Comparison of ENCODE assay signal across 1 cellular context in the genomic region with DNA sequence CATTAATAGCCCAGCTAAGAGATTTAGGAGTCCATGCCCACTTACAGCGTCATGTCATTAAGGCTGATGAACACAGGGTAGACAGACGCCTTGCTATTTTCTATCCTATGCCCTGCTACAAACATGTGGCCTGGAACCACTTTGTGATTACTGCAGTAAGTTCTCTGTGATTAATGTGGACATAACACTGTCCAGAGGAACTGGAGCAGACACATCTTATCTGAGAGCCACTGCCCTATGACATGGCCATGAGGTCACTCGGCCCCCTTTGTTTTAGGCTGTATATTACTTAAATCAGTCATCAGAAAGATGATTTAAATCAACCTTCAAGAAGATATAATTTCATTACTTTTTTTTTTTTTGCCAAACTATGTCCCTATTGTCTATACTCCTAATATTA.
A peak's percentile ranks its signal among the peaks of the same experiment; 100 is the strongest.
TF ChIP-seq lines count a peak whose summit lies in the region.

No MANE protein-coding gene starts in this region.

TF ChIP-seq in SK-N-SH, 30 proteins besides CTCF, POLR2A, EP300 and RAD21 (continued from another document):
- TF ChIP-seq RXRA (IDR thresholded peaks at IDR 0.05; ENCODE audit: borderline replicate concordance, low read depth): no peak
- TF ChIP-seq GABPA (IDR thresholded peaks at IDR 0.05; ENCODE audit: low read depth): no peak
- TF ChIP-seq ELF1 (IDR thresholded peaks at IDR 0.05): no peak
- TF ChIP-seq TCF12 (IDR thresholded peaks at IDR 0.05): peak; percentile 77
- TF ChIP-seq, protein P1, sequence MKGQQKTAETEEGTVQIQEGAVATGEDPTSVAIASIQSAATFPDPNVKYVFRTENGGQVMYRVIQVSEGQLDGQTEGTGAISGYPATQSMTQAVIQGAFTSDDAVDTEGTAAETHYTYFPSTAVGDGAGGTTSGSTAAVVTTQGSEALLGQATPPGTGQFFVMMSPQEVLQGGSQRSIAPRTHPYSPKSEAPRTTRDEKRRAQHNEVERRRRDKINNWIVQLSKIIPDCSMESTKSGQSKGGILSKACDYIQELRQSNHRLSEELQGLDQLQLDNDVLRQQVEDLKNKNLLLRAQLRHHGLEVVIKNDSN (IDR thresholded peaks at IDR 0.05; ENCODE audit: borderline replicate concordance, low read depth): no peak
- no peak for TF ChIP-seq FOSL2 (IDR thresholded peaks at IDR 0.05; ENCODE audit: borderline replicate concordance, low read depth)
- TF ChIP-seq NFIC (IDR thresholded peaks at IDR 0.05; ENCODE audit: borderline replicate concordance): no peak
- no peak for TF ChIP-seq TAF1 (IDR thresholded peaks at IDR 0.05; ENCODE audit: borderline replicate concordance, low read depth, low read length)
- no peak for TF ChIP-seq EZH2phosphoT487 (IDR thresholded peaks at IDR 0.05; ENCODE audit: borderline replicate concordance, low read depth)
- TF ChIP-seq, protein P2, sequence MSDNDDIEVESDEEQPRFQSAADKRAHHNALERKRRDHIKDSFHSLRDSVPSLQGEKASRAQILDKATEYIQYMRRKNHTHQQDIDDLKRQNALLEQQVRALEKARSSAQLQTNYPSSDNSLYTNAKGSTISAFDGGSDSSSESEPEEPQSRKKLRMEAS (IDR thresholded peaks at IDR 0.05; ENCODE audit: low read depth): no peak
- TF ChIP-seq RFX5 (IDR thresholded peaks at IDR 0.05; ENCODE audit: low read length): no peak
- peak; percentile 93 for TF ChIP-seq GATA2 (CRISPR knock-in tag; IDR thresholded peaks at IDR 0.05)
- TF ChIP-seq SMC3 (IDR thresholded peaks at IDR 0.05; ENCODE audit: low read depth, low read length): peak; percentile 21; the same call in 1 of the 2 replicates
- TF ChIP-seq, protein P3, sequence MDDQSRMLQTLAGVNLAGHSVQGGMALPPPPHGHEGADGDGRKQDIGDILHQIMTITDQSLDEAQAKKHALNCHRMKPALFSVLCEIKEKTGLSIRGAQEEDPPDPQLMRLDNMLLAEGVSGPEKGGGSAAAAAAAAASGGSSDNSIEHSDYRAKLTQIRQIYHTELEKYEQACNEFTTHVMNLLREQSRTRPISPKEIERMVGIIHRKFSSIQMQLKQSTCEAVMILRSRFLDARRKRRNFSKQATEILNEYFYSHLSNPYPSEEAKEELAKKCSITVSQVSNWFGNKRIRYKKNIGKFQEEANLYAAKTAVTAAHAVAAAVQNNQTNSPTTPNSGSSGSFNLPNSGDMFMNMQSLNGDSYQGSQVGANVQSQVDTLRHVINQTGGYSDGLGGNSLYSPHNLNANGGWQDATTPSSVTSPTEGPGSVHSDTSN (IDR thresholded peaks at IDR 0.05): peak; percentile 57
- TF ChIP-seq, protein P4, sequence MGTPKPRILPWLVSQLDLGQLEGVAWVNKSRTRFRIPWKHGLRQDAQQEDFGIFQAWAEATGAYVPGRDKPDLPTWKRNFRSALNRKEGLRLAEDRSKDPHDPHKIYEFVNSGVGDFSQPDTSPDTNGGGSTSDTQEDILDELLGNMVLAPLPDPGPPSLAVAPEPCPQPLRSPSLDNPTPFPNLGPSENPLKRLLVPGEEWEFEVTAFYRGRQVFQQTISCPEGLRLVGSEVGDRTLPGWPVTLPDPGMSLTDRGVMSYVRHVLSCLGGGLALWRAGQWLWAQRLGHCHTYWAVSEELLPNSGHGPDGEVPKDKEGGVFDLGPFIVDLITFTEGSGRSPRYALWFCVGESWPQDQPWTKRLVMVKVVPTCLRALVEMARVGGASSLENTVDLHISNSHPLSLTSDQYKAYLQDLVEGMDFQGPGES (IDR thresholded peaks at IDR 0.05; ENCODE audit: low read depth, low read length): no peak
- no peak for TF ChIP-seq NRF1 (IDR thresholded peaks at IDR 0.05; ENCODE audit: low read depth, low read length)
- TF ChIP-seq MEF2A (IDR thresholded peaks at IDR 0.05; ENCODE audit: borderline replicate concordance, low read depth): no peak
- TF ChIP-seq, protein P5, sequence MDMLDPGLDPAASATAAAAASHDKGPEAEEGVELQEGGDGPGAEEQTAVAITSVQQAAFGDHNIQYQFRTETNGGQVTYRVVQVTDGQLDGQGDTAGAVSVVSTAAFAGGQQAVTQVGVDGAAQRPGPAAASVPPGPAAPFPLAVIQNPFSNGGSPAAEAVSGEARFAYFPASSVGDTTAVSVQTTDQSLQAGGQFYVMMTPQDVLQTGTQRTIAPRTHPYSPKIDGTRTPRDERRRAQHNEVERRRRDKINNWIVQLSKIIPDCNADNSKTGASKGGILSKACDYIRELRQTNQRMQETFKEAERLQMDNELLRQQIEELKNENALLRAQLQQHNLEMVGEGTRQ (IDR thresholded peaks at IDR 0.05; ENCODE audit: borderline replicate concordance, low read depth, low read length): no peak
- no peak for TF ChIP-seq FOXM1 (IDR thresholded peaks at IDR 0.05; ENCODE audit: low read depth)
- peak; percentile 43; the same call in 1 of the 2 replicates for TF ChIP-seq POLR2AphosphoS5 (IDR thresholded peaks at IDR 0.05; ENCODE audit: low read depth, low read length)
- TF ChIP-seq YY1 (IDR thresholded peaks at IDR 0.05; ENCODE audit: low read depth): no peak
- peak; percentile 80 for TF ChIP-seq CHD2 (IDR thresholded peaks at IDR 0.05; ENCODE audit: low read length, partially characterized antibody)
